8 cellular contexts compared by ENCODE assay signal in genomic region chr10:95183132-95183450, GRCh38. TPM values are rescaled to one million over a fixed set of nuclear protein-coding genes. Genes with fewer than 3 reads are reported as not detected.
A peak's percentile ranks its signal among the peaks of the same experiment; 100 is the strongest.
DNase-seq lines count a peak whose midpoint lies in the region; ATAC-seq, FAIRE-seq and TF ChIP-seq lines count a peak whose summit lies in the region.

No MANE protein-coding gene starts in this region.

- H3K27me3 Mint-ChIP-seq in GM23338 (ENCODE audit: insufficient read depth, low read depth, poor library complexity), result peaks cover 7% of the 10 kb centered on the region

- H3K4me1 Mint-ChIP-seq in GM23338, result peaks cover 13% of the 10 kb centered on the region

- TF ChIP-seq CTCF in A549 (IDR thresholded peaks at IDR 0.05) (no peak), GM23338 (conservative IDR thresholded peaks at IDR 0.05; ENCODE audit: low read depth in 2 of 2) (no peak), WI38 (IDR thresholded peaks at IDR 0.05; ENCODE audit: low read depth, low read length) (no peak), thoracic aorta (IDR thresholded peaks at IDR 0.05) (no peak)

- POLR2A ChIA-PET in A549 (lab: Yijun Ruan, JAX), result no interaction called here

- CTCF ChIA-PET in A549 (lab: Yijun Ruan, JAX), result interaction anchor here (0.6 to 9.0 kb wide), 17 partner anchors 10 to 556 kb away, joined by 3 to 151 read pairs (median 5); no protein-coding TSS in a partner anchor

- H3K36me3 ChIP-seq in GM23338 (ENCODE audit: insufficient read depth) (no peaks in the 10 kb centered on the region), iPS-18a (ENCODE audit: control insufficient read depth, low read depth, low read length) (no peaks in the 10 kb centered on the region), thoracic aorta (no peaks in the 10 kb centered on the region)

- H3K79me2 ChIP-seq in GM23338 (replicated peaks; ENCODE audit: insufficient read depth), result no peaks in the 10 kb centered on the region

- H3K4me1 ChIP-seq in A549 (peaks cover 30% of the 10 kb centered on the region), GM23338 (ENCODE audit: insufficient read depth) (peaks cover 9% of the 10 kb centered on the region), iPS-18a (ENCODE audit: control insufficient read depth, low read depth, low read length) (no peaks in the 10 kb centered on the region), thoracic aorta (ENCODE audit: control insufficient read depth in 1 of 2, low read depth in 2 of 2) (peaks cover 0 to 3% of the 10 kb centered on the region in 2 donors)

- peak overlapping the region; percentile 75 for H3K4me3 Mint-ChIP-seq in GM23338

- no peaks in the 10 kb centered on the region for H3K36me3 Mint-ChIP-seq in GM23338 (ENCODE audit: low read depth)

- TF ChIP-seq POLR2A in A549 (IDR thresholded peaks at IDR 0.05; ENCODE audit: low read length), result no peak

- peak overlapping the region; percentile 69 for H3K27ac Mint-ChIP-seq in GM23338

- TF ChIP-seq EP300 in A549 (IDR thresholded peaks at IDR 0.05), result no peak

- no peaks in the 10 kb centered on the region for H3K9me2 ChIP-seq in GM23338 (ENCODE audit: insufficient read depth)

- H3K9ac ChIP-seq in iPS-18a (ENCODE audit: low read length), result peak overlapping the region; percentile 66

- H3K27me3 ChIP-seq in GM23338 (ENCODE audit: insufficient read depth), result no peaks in the 10 kb centered on the region
- peaks cover 3% of the 10 kb centered on the region for H3K27me3 ChIP-seq in iPS-18a (ENCODE audit: control insufficient read depth, insufficient read depth, low read length)
- no peaks in the 10 kb centered on the region for H3K27me3 ChIP-seq in thoracic aorta (replicated peaks; ENCODE audit: insufficient read depth)

- H3K4me3 ChIP-seq in A549 (peak overlapping the region; percentile 57), GM23338 (peak overlapping the region; percentile 54), WI38 (ENCODE audit: low read depth, low read length) (peak overlapping the region; percentile 65), iPS-18a (ENCODE audit: low read length) (peak overlapping the region; percentile 82), thoracic aorta (peak overlapping the region; percentile 92)

- H3K27ac ChIP-seq in A549, result peak overlapping the region; percentile 89 to 99
- H3K27ac ChIP-seq in GM23338 (ENCODE audit: low read depth), result peak overlapping the region; percentile 84
- H3K27ac ChIP-seq in iPS-18a (ENCODE audit: low read length), result no peak overlapping the region
- peak overlapping the region; percentile 73 to 78 for H3K27ac ChIP-seq in thoracic aorta

- H3K9me3 Mint-ChIP-seq in GM23338, result no peaks in the 10 kb centered on the region; the same call in 2 of the 3 replicates

- peak overlapping the region; percentile 31 for H2AFZ ChIP-seq in GM23338

- WGBS in A549 (ENCODE audit: missing lambda C conversion rate), result 1% methylated on average over 6 of the region's 8 CpGs

- no peaks in the 10 kb centered on the region for H3F3A ChIP-seq in GM23338 (replicated peaks; ENCODE audit: low read depth)

- no peak for TF ChIP-seq RAD21 in A549 (conservative IDR thresholded peaks at IDR 0.05 in 1 of 2, IDR thresholded peaks at IDR 0.05 in 1 of 2)

- no peaks in the 10 kb centered on the region for H4K20me1 ChIP-seq in GM23338 (replicated peaks; ENCODE audit: insufficient read depth)

- no peak for ATAC-seq in A549
- ATAC-seq in GM23338, result no peak
- ATAC-seq in thoracic aorta (ENCODE audit: insufficient number of reproducible peaks, low FRiP score, low read depth), result no peak
- ATAC-seq in HG03108 (IDR thresholded peaks at IDR 0.05; ENCODE audit: unreplicated experiment), result no peak
- no peak for ATAC-seq in GM18868 (IDR thresholded peaks at IDR 0.05; ENCODE audit: unreplicated experiment)

- peak overlapping the region; percentile 91 for H3K4me2 ChIP-seq in A549
- peak overlapping the region; percentile 77 for H3K4me2 ChIP-seq in GM23338

- DNase-seq in A549 (ENCODE audit: low read depth in 1 of 2, low spot score in 1 of 2), result no peak
- DNase-seq in GM23338 (ENCODE audit: low spot score), result no peak
- no peak for DNase-seq in thoracic aorta (ENCODE audit: low spot score)
- DNase-seq in NCI-H1694 treated with DMSO at 0.1 percent for 48 hours (lab: John Stamatoyannopoulos, UW), result no peak

- FAIRE-seq in A549 (lab: Jason Lieb, UNC), result no peak

- H3K9me3 ChIP-seq in A549 (no peaks in the 10 kb centered on the region), iPS-18a (ENCODE audit: control insufficient read depth, low read depth, low read length) (no peaks in the 10 kb centered on the region), thoracic aorta (no peaks in the 10 kb centered on the region)

TF ChIP-seq in A549, 52 proteins besides CTCF, POLR2A, EP300 and RAD21 (continues in another document):
- TF ChIP-seq CHD4 (IDR thresholded peaks at IDR 0.05; ENCODE audit: borderline replicate concordance) (no peak), EHMT2 (IDR thresholded peaks at IDR 0.05; ENCODE audit: low read depth) (no peak), KDM5A (IDR thresholded peaks at IDR 0.05) (no peak), HMGXB4 (CRISPR knock-in tag; IDR thresholded peaks at IDR 0.05; ENCODE audit: borderline replicate concordance) (no peak), RCOR1 (IDR thresholded peaks at IDR 0.05; ENCODE audit: low read depth, low read length) (no peak), SREBF2 (IDR thresholded peaks at IDR 0.05) (no peak), MYC (IDR thresholded peaks at IDR 0.05; ENCODE audit: borderline replicate concordance, low read length) (no peak; the same call in 1 of the 2 replicates), USF2 (IDR thresholded peaks at IDR 0.05) (no peak), NPAS2 (CRISPR knock-in tag; IDR thresholded peaks at IDR 0.05; ENCODE audit: borderline replicate concordance) (no peak), RARB (CRISPR knock-in tag; IDR thresholded peaks at IDR 0.05) (no peak)

TF ChIP-seq in GM23338, 12 proteins besides CTCF, POLR2A, EP300 and RAD21 (continues in another document):
- TF ChIP-seq ETS1 (IDR thresholded peaks at IDR 0.05) (no peak), ZNF114 (CRISPR knock-in tag; IDR thresholded peaks at IDR 0.05) (no peak), JUNB (IDR thresholded peaks at IDR 0.05; ENCODE audit: unreplicated experiment) (no peak), REST (IDR thresholded peaks at IDR 0.05; ENCODE audit: unreplicated experiment) (no peak)

RNA-seq across cellular contexts. Expression of gene ACSM6, which starts 10.9 kb away (rescaled TPM):
- polyA plus RNA-seq in A549 (2011; rRNA removed) (not detected in 2 replicates), A549 (2017; fragmentation: RNase III; extraction: RNeasy Plus Mini Kit Qiagen cat#74134 plus additional on column Dnase treatment) (not detected in 3 replicates), GM23338 (2016; fragmentation: Nextera tagmentation; extraction: Ambion mirVana) (0.65 and 0.90 TPM in 2 replicates)
- polyA plus RNA-seq in A549 (2012; cell fraction: cytosol; rRNA removed), result not detected in 2 replicates
- not detected in 2 replicates for polyA plus RNA-seq in A549 (2012; cell fraction: nucleus; rRNA removed)
- not detected in 2 replicates for polyA minus RNA-seq in A549 (2011; rRNA and poly(A)+ RNA removed)
- total RNA-seq in GM23338 (2014; rRNA removed; shearing (Covaris generic)), result not detected in 2 replicates
- not detected for total RNA-seq in thoracic aorta
